ENCODE assay signal across 9 cellular contexts in the genomic region with DNA sequence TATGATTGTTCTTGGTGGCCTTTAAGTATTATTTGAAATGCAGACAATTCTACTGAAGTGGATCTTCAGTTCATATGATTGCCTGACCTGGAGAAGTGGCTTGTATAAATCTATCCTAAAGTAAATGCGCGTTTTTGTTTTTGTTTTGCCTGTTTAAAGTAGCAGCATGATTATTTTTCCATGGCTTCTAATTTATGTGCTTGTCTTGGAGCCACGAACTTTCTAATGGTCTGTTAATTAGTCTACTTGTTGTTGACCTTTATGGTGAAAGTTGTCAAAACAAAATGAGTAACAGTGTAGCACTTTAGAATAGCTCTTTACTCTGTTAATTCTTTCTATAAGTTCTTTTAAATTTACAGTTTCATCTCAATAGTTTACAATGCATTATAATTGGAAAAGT. TPM values are rescaled to one million over a fixed set of nuclear protein-coding genes. Genes with fewer than 3 reads are reported as not detected.
DNase-seq lines count a peak whose midpoint lies in the region; ATAC-seq and TF ChIP-seq lines count a peak whose summit lies in the region.
"Had no signal": no experiment of that assay in that cellular context is flagged by ENCODE, and none has a peak within 500 bp of the region (broad histone marks: within the 10 kb centered on the region; RNA-seq: fewer than 3 reads in every experiment).

No MANE protein-coding gene starts in this region.

- H3K9me3 ChIP-seq in BLaER1 treated with 17β-estradiol and CSF1 and Interleukin-3, amounts not matched to agents 10 nM and 100 nM (replicated peaks in 1 of 11), result peaks cover 10 to 24% (median 16%) of the 10 kb centered on the region in 11 experiments; a peak in 20 of 22 replicates
- H3K9me3 ChIP-seq in MM.1S (replicated peaks; ENCODE audit: insufficient read depth, low read length), result no peaks in the 10 kb centered on the region
- no peaks in the 10 kb centered on the region for H3K9me3 ChIP-seq in ectodermal cell (ENCODE audit: control insufficient read depth, low read length)

- peak overlapping the region; percentile 85 to 98 (median 92) for H3K9ac ChIP-seq in BLaER1 treated with 17β-estradiol and CSF1 and Interleukin-3, amounts not matched to agents 10 nM and 100 nM
- peak overlapping the region; percentile 99; the same call in 1 of the 2 replicates for H3K9ac ChIP-seq in MM.1S (ENCODE audit: low read length)

- peaks cover 13% of the 10 kb centered on the region for H3F3A ChIP-seq in MM.1S (ENCODE audit: insufficient read depth, low read length)

- H2AFZ ChIP-seq in MM.1S (ENCODE audit: low read length), result no peak overlapping the region

- H3K9me3 Mint-ChIP-seq in neural crest cell, result no peaks in the 10 kb centered on the region

- TF ChIP-seq CTCF in MM.1S (IDR thresholded peaks at IDR 0.05; ENCODE audit: low read length) (no peak), neural crest cell (conservative IDR thresholded peaks at IDR 0.05) (no peak)

- ATAC-seq in GM19463 (IDR thresholded peaks at IDR 0.05; ENCODE audit: unreplicated experiment) (no peak), GM19324 (IDR thresholded peaks at IDR 0.05; ENCODE audit: low FRiP score, unreplicated experiment) (no peak)
- ATAC-seq: esophagus mucosa had no signal

- no peaks in the 10 kb centered on the region for H3K9me2 ChIP-seq in MM.1S (replicated peaks; ENCODE audit: insufficient read depth, low read length)

- peak overlapping the region; percentile 87 to 99 (median 95) for H3K4me2 ChIP-seq in BLaER1 treated with 17β-estradiol and CSF1 and Interleukin-3, amounts not matched to agents 10 nM and 100 nM
- peak overlapping the region; percentile 86 for H3K4me2 ChIP-seq in MM.1S (ENCODE audit: low read depth, low read length)

- H3K4me1 Mint-ChIP-seq in neural crest cell, result peaks cover 60% of the 10 kb centered on the region

- H3K36me3 ChIP-seq in BLaER1 treated with 17β-estradiol and CSF1 and Interleukin-3, amounts not matched to agents 10 nM and 100 nM, result peaks cover 32 to 39% (median 37%) of the 10 kb centered on the region in 11 experiments
- H3K36me3 ChIP-seq in MM.1S (replicated peaks; ENCODE audit: insufficient read depth, low read length) (peaks cover 5% of the 10 kb centered on the region), ectodermal cell (ENCODE audit: control insufficient read depth, insufficient read depth, low read length) (peaks cover 34% of the 10 kb centered on the region)

- H4K20me1 ChIP-seq in BLaER1 treated with 17β-estradiol and CSF1 and Interleukin-3, amounts not matched to agents 10 nM and 100 nM, result peaks cover 22 to 58% (median 43%) of the 10 kb centered on the region in 11 experiments; a peak in 21 of 22 replicates
- 0 out of 2 replicates have a peak, but pooled peaks cover 3% of the 10 kb centered on the region for H4K20me1 ChIP-seq in MM.1S (ENCODE audit: insufficient read depth, low read length)

- peak overlapping the region; percentile 98 for H3K4me3 Mint-ChIP-seq in neural crest cell

- H3K4me1 ChIP-seq in BLaER1 treated with 17β-estradiol and CSF1 and Interleukin-3, amounts not matched to agents 10 nM and 100 nM, result peaks cover 30 to 67% (median 47%) of the 10 kb centered on the region in 10 experiments
- H3K4me1 ChIP-seq in MM.1S (ENCODE audit: low read length) (peaks cover 25% of the 10 kb centered on the region), ectodermal cell (ENCODE audit: control insufficient read depth, insufficient read depth, low read length) (peaks cover 13% of the 10 kb centered on the region)

- H3K79me2 ChIP-seq in MM.1S (ENCODE audit: low read length), result peaks cover 63% of the 10 kb centered on the region

- H3K4me3 ChIP-seq in BLaER1 treated with 17β-estradiol and CSF1 and Interleukin-3, amounts not matched to agents 10 nM and 100 nM, result peak overlapping the region; percentile 78 to 97 (median 92)
- H3K4me3 ChIP-seq in MM.1S (ENCODE audit: low read length) (peak overlapping the region; percentile 90), ectodermal cell (ENCODE audit: insufficient read depth, low read depth, low read length) (peak overlapping the region; percentile 93)

- no peaks in the 10 kb centered on the region for H3K27me3 Mint-ChIP-seq in neural crest cell (ENCODE audit: low read depth)

- peaks cover 23% of the 10 kb centered on the region for H3K36me3 Mint-ChIP-seq in neural crest cell (ENCODE audit: low read depth)

- H3K27me3 ChIP-seq in BLaER1 treated with 17β-estradiol and CSF1 and Interleukin-3, amounts not matched to agents 10 nM and 100 nM, result no peaks in the 10 kb centered on the region; a peak in 1 of 22 replicates
- no peaks in the 10 kb centered on the region for H3K27me3 ChIP-seq in MM.1S (replicated peaks; ENCODE audit: insufficient read depth, low read length)
- H3K27me3 ChIP-seq in ectodermal cell (ENCODE audit: control insufficient read depth, insufficient read depth, low read length, poor library complexity, severe bottlenecking), result no peaks in the 10 kb centered on the region

- DNase-seq in MM.1S (no peak), neural crest cell (ENCODE audit: low read depth, low spot score) (no peak), NCI-H128 (lab: John Stamatoyannopoulos, UW; ENCODE audit: unreplicated experiment) (no peak)
- no peak for DNase-seq in stimulated activated CD4-positive, alpha-beta T cell treated with anti-CD3 and anti-CD28 coated beads, Interleukin-12 subunit alpha, Interleukin-12 subunit beta, amount 100 ng/mL, for 4 hours

- H3K27ac ChIP-seq in BLaER1 treated with 17β-estradiol and CSF1 and Interleukin-3, amounts not matched to agents 10 nM and 100 nM, result peak overlapping the region; percentile 87 to 98 (median 93)
- H3K27ac ChIP-seq in MM.1S (ENCODE audit: low read length) (no peak overlapping the region), ectodermal cell (ENCODE audit: insufficient read depth, low read depth, low read length, poor library complexity, severe bottlenecking) (no peak overlapping the region)

- WGBS in ectodermal cell, 2 experiments, result 39 to 58% methylated on average over 3 of the region's 3 CpGs

- H3K27ac Mint-ChIP-seq in neural crest cell (ENCODE audit: unreplicated experiment), result no peak overlapping the region

RNA-seq across cellular contexts. Expression of a gene that starts 1.7 kb away (rescaled TPM):
- polyA plus RNA-seq in ectodermal cell (2013, experiment 1 of 4), result 128 TPM
- 121 TPM for polyA plus RNA-seq in ectodermal cell (2013, experiment 2 of 4)
- 84.7 TPM for polyA plus RNA-seq in ectodermal cell (2013, experiment 3 of 4)
- polyA plus RNA-seq in ectodermal cell (2013, experiment 4 of 4), result 95.1 TPM
- 250 and 258 TPM in 2 replicates for total RNA-seq in neural crest cell

RNA-seq across cellular contexts. Expression of a gene that starts 56.6 kb away (rescaled TPM):
- 16.4 TPM for polyA plus RNA-seq in ectodermal cell (2013, experiment 1 of 4)
- polyA plus RNA-seq in ectodermal cell (2013, experiment 2 of 4), result 16.0 TPM
- polyA plus RNA-seq in ectodermal cell (2013, experiment 3 of 4), result 12.1 TPM
- polyA plus RNA-seq in ectodermal cell (2013, experiment 4 of 4), result 15.2 TPM
- total RNA-seq in neural crest cell, result 14.1 and 15.6 TPM in 2 replicates

Comparison
In these comparisons a context has a peak if more than half of its experiments do, and no peak if none do; other contexts are left out.
1. H3K27ac ChIP-seq: peak in BLaER1 treated with 17β-estradiol and CSF1 and Interleukin-3, amounts not matched to agents 10 nM and 100 nM (11 of 11); none in MM.1S (single experiment) and ectodermal cell (single experiment).
2. Peak in every context shown above with its lines, with median percentiles within 50 percentile points of each other: H3K4me3 ChIP-seq.